Comparison of ENCODE assay signal across 9 cellular contexts in genomic region chrX:72100824-72101351, GRCh38. TPM values are rescaled to one million over a fixed set of nuclear protein-coding genes. Genes with fewer than 3 reads are reported as not detected.
DNase-seq lines count a peak whose midpoint lies in the region; ATAC-seq and TF ChIP-seq lines count a peak whose summit lies in the region.
"Had no signal": no experiment of that assay in that cellular context is flagged by ENCODE, and none has a peak within 500 bp of the region (broad histone marks: within the 10 kb centered on the region; RNA-seq: fewer than 3 reads in every experiment).

No MANE protein-coding gene starts in this region.

- intact Hi-C loops in MCF 10A (cut with micrococcal nuclease) (no loop called here), breast epithelium (cut with DNase I; ENCODE audit: low total_unique reads) (no loop called here), left cardiac atrium (cut with DNase I) (no loop called here)
- intact Hi-C loops in activated CD4-positive, alpha-beta T cell treated with anti-CD3 and anti-CD28 coated beads, Interleukin-2, amount 10 ng/mL, durations not matched to agents 24 days and 14 days (cut with micrococcal nuclease): loop anchor here (1.0 kb wide), 1 partner anchor 83 kb away; no protein-coding TSS in a partner anchor

- BruUV-seq in MCF 10A (replicated peaks; lab: Mats Ljungman, UMichigan): no TSS peak

- in situ Hi-C loops in G401 (cut with HindIII; ENCODE audit: low sequenced_read_pairs): no loop called here

- POLR2A ChIA-PET in MCF 10A (lab: Yijun Ruan, JAX): no interaction called here

- no peaks in the 10 kb centered on the region for H3K4me1 ChIP-seq in breast epithelium

- no peak overlapping the region for H3K4me3 ChIP-seq in breast epithelium
- H3K4me3 ChIP-seq: A549 had no signal

- DNase-seq in MCF 10A (ENCODE audit: unreplicated experiment) (peak; percentile 17), breast epithelium (ENCODE audit: low spot score in 2 of 2) (no peak), left cardiac atrium (peak; percentile 23), G401 (ENCODE audit: low spot score) (no peak), cortex of kidney (lab: John Stamatoyannopoulos, UW) (no peak)
- peak; percentile 92 for DNase-seq in activated CD4-positive, alpha-beta T cell treated with anti-CD3 and anti-CD28 coated beads, Interleukin-2, amount 10 ng/mL, durations not matched to agents 24 days and 14 days
- DNase-seq in stimulated activated CD8-positive, alpha-beta memory T cell treated with anti-CD3 and anti-CD28 coated beads, Interleukin-7, amount 100 ng/mL, for 48 hours (ENCODE audit: extremely low read depth in 1 of 2, low read depth in 1 of 2): peak; percentile 41 to 57

- no peak overlapping the region for H3K27ac Mint-ChIP-seq in MCF 10A (ENCODE audit: low read depth, unreplicated experiment)
- peak overlapping the region; percentile 69 for H3K27ac Mint-ChIP-seq in activated CD4-positive, alpha-beta T cell treated with anti-CD3 and anti-CD28 coated beads, Interleukin-2, amount 10 ng/mL, durations not matched to agents 24 days and 14 days

- no peaks in the 10 kb centered on the region for H3K9me3 Mint-ChIP-seq in MCF 10A (ENCODE audit: unreplicated experiment)
- no peaks in the 10 kb centered on the region for H3K9me3 Mint-ChIP-seq in activated CD4-positive, alpha-beta T cell treated with anti-CD3 and anti-CD28 coated beads, Interleukin-2, amount 10 ng/mL, durations not matched to agents 24 days and 14 days

- H3K27me3 ChIP-seq in breast epithelium: peaks cover 0 to 58% of the 10 kb centered on the region in 2 donors

- ATAC-seq in HG03442 (IDR thresholded peaks at IDR 0.05; ENCODE audit: unreplicated experiment): peak; percentile 80
- peak; percentile 78 to 88 for ATAC-seq in left cardiac atrium
- ATAC-seq: A549 had no signal

- no peak for TF ChIP-seq POLR2A in breast epithelium (IDR thresholded peaks at IDR 0.05)

- TF ChIP-seq CTCF in MCF 10A (IDR thresholded peaks at IDR 0.05; ENCODE audit: unreplicated experiment): no peak
- no peak for TF ChIP-seq CTCF in breast epithelium (IDR thresholded peaks at IDR 0.05)

- no peaks in the 10 kb centered on the region for H3K36me3 ChIP-seq in breast epithelium

- CTCF ChIA-PET in MCF 10A (lab: Yijun Ruan, JAX): interaction anchor here (0.7 to 0.9 kb wide), 2 partner anchors 99 to 594 kb away, joined by 3 read pairs; no protein-coding TSS in a partner anchor

- H3K36me3 Mint-ChIP-seq in MCF 10A (ENCODE audit: insufficient read depth, unreplicated experiment): no peaks in the 10 kb centered on the region
- H3K36me3 Mint-ChIP-seq in activated CD4-positive, alpha-beta T cell treated with anti-CD3 and anti-CD28 coated beads, Interleukin-2, amount 10 ng/mL, durations not matched to agents 24 days and 14 days (ENCODE audit: low read depth): no peaks in the 10 kb centered on the region

- no peak overlapping the region for H3K4me3 Mint-ChIP-seq in MCF 10A (ENCODE audit: unreplicated experiment)
- peak overlapping the region; percentile 53 for H3K4me3 Mint-ChIP-seq in activated CD4-positive, alpha-beta T cell treated with anti-CD3 and anti-CD28 coated beads, Interleukin-2, amount 10 ng/mL, durations not matched to agents 24 days and 14 days

- H3K27me3 Mint-ChIP-seq in MCF 10A (ENCODE audit: insufficient read depth, unreplicated experiment): peaks cover 96% of the 10 kb centered on the region
- peaks cover 45% of the 10 kb centered on the region for H3K27me3 Mint-ChIP-seq in activated CD4-positive, alpha-beta T cell treated with anti-CD3 and anti-CD28 coated beads, Interleukin-2, amount 10 ng/mL, durations not matched to agents 24 days and 14 days

- H3K27ac ChIP-seq in breast epithelium: no peak overlapping the region
- H3K27ac ChIP-seq: A549 had no signal

- no peaks in the 10 kb centered on the region for H3K9me3 ChIP-seq in breast epithelium
- H3K9me3 ChIP-seq: A549 had no signal

- no peaks in the 10 kb centered on the region for H3K4me1 Mint-ChIP-seq in MCF 10A (ENCODE audit: insufficient read depth, unreplicated experiment)
- peaks cover 32% of the 10 kb centered on the region for H3K4me1 Mint-ChIP-seq in activated CD4-positive, alpha-beta T cell treated with anti-CD3 and anti-CD28 coated beads, Interleukin-2, amount 10 ng/mL, durations not matched to agents 24 days and 14 days

RNA-seq across cellular contexts. Expression of gene RTL5, which starts 30.8 kb away (rescaled TPM):
- total RNA-seq in MCF 10A (2022) (not detected in 2 replicates), breast epithelium (1 to 10 TPM; 3.3 to 5.0 (median 5.0) TPM), left cardiac atrium (1 to 10 TPM; 2.7 to 3.9 TPM)
- 0.19 and 0.21 TPM in 2 replicates for total RNA-seq in activated CD4-positive, alpha-beta T cell treated with anti-CD3 and anti-CD28 coated beads, Interleukin-2, amount 10 ng/mL, durations not matched to agents 24 days and 14 days
- total RNA-seq in G401 (2014; rRNA removed; shearing (Covaris generic)): 2.0 and 2.3 TPM in 2 replicates

Comparison
In these comparisons a context has a peak if more than half of its experiments do, and no peak if none do; other contexts are left out.
1. DNase-seq: peak in MCF 10A (single experiment), activated CD4-positive, alpha-beta T cell treated with anti-CD3 and anti-CD28 coated beads, Interleukin-2, amount 10 ng/mL, durations not matched to agents 24 days and 14 days (single experiment), left cardiac atrium (single experiment) and stimulated activated CD8-positive, alpha-beta memory T cell treated with anti-CD3 and anti-CD28 coated beads, Interleukin-7, amount 100 ng/mL, for 48 hours (2 of 2); none in breast epithelium (0 of 2), G401 (single experiment) and cortex of kidney (single experiment).